ENCODE assay signal across 1 cellular context in genomic region chr7:128861957-128862570, GRCh38.
TF ChIP-seq lines count a peak whose summit lies in the region.

No MANE protein-coding gene starts in this region.

TF ChIP-seq in H1, 55 proteins besides CTCF, POLR2A, EP300 and RAD21:
- TF ChIP-seq GTF2F1 (IDR thresholded peaks at IDR 0.05; ENCODE audit: borderline replicate concordance, low read depth, low read length) = no peak
- no peak for TF ChIP-seq POLR2AphosphoS5 (IDR thresholded peaks at IDR 0.05; ENCODE audit: low read depth, low read length)
- TF ChIP-seq TEAD4 (IDR thresholded peaks at IDR 0.05; ENCODE audit: low read depth, low read length) = no peak
- TF ChIP-seq NANOG (IDR thresholded peaks at IDR 0.05; ENCODE audit: insufficient read depth, low read depth, low read length, poor library complexity, severe bottlenecking) = no peak
- no peak for TF ChIP-seq RNF2 (IDR thresholded peaks at IDR 0.05; ENCODE audit: borderline replicate concordance, low read depth, low read length, missing control alignments, poor library complexity, severe bottlenecking)
